9 cellular contexts compared by ENCODE assay signal in genomic region chr14:35333797-35334743, GRCh38. TPM values are rescaled to one million over a fixed set of nuclear protein-coding genes. Genes with fewer than 3 reads are reported as not detected.
DNase-seq lines count a peak whose midpoint lies in the region; ATAC-seq and TF ChIP-seq lines count a peak whose summit lies in the region.
"Had no signal": no experiment of that assay in that cellular context is flagged by ENCODE, and none has a peak within 500 bp of the region (broad histone marks: within the 10 kb centered on the region; RNA-seq: fewer than 3 reads in every experiment).

No MANE protein-coding gene starts in this region.

- H3K36me3 ChIP-seq in HCT116 (ENCODE audit: control insufficient read depth in 1 of 2, insufficient read depth in 2 of 2, low read length in 2 of 2) (no peaks in the 10 kb centered on the region), esophagus squamous epithelium (no peaks in the 10 kb centered on the region)

- ATAC-seq in HCT116 (no peak), GM21447 (IDR thresholded peaks at IDR 0.05; ENCODE audit: unreplicated experiment) (no peak), GM21367 (IDR thresholded peaks at IDR 0.05; ENCODE audit: unreplicated experiment) (no peak)

- no peaks in the 10 kb centered on the region for H3K79me2 ChIP-seq in HCT116 (ENCODE audit: insufficient read depth, low read length)

- H3K4me3 ChIP-seq in HCT116 (replicated peaks in 1 of 2; ENCODE audit: low read depth in 1 of 2, low read length in 2 of 2) (no peak overlapping the region), esophagus squamous epithelium (no peak overlapping the region)

- no peak for DNase-seq in HCT116 (ENCODE audit: low read depth, low spot score)
- DNase-seq in activated CD4-positive, alpha-beta T cell treated with anti-CD3 and anti-CD28 coated beads, Interleukin-2, amount 50 U/mL, for 48 hours: peak; percentile 46 to 60
- DNase-seq in esophagus squamous epithelium (lab: John Stamatoyannopoulos, UW): no peak
- DNase-seq in stimulated activated CD8-positive, alpha-beta memory T cell treated with anti-CD3 and anti-CD28 coated beads, Interleukin-15, amount 100 ng/mL, for 4 hours (ENCODE audit: low read depth in 2 of 2): peak; percentile 10 to 24
- no peak for DNase-seq in NCI-H345 (lab: John Stamatoyannopoulos, UW)
- DNase-seq in NCI-H1105 treated with DMSO at 0.1 percent for 48 hours (lab: John Stamatoyannopoulos, UW): no peak
- DNase-seq: NCI-H1694 had no signal

- no peaks in the 10 kb centered on the region for H3K9me3 ChIP-seq in HCT116 (ENCODE audit: control insufficient read depth in 1 of 2, insufficient read depth in 1 of 2, low read depth in 1 of 2, low read length in 2 of 2)
- H3K9me3 ChIP-seq in esophagus squamous epithelium: no peaks in the 10 kb centered on the region

- intact Hi-C loops in HCT116 (cut with micrococcal nuclease) (loop anchor here (5.0 kb wide), 1 partner anchor 68 kb away; the partner anchor contains the start of gene NFKBIA), esophagus squamous epithelium (cut with DNase I) (no loop called here)

- H3K4me1 ChIP-seq in HCT116 (ENCODE audit: control insufficient read depth in 1 of 2, insufficient read depth in 2 of 2, low read length in 2 of 2) (peaks cover 66 to 67% of the 10 kb centered on the region in 2 experiments), esophagus squamous epithelium (peaks cover 68 to 93% (median 71%) of the 10 kb centered on the region in 3 donors)

- H4K20me1 ChIP-seq in HCT116 (ENCODE audit: insufficient read depth): no peaks in the 10 kb centered on the region

- H3K9me2 ChIP-seq in HCT116 (ENCODE audit: insufficient read depth): no peaks in the 10 kb centered on the region

- CTCF ChIA-PET in HCT116 (lab: Charles Lee): no interaction called here

- TF ChIP-seq CTCF in HCT116 (IDR thresholded peaks at IDR 0.05 in 2 of 3, conservative IDR thresholded peaks at IDR 0.05 in 1 of 3; ENCODE audit: borderline replicate concordance in 1 of 3, insufficient read depth in 1 of 3, low read depth in 2 of 3, low read length in 2 of 3) (no peak), esophagus squamous epithelium (IDR thresholded peaks at IDR 0.05) (no peak)

- no peak overlapping the region for H3K9ac ChIP-seq in HCT116 (ENCODE audit: low read length)

- RAD21 ChIA-PET in HCT116 (lab: Charles Lee; ENCODE audit: low non-redundant PET in 1 of 2, low total read pairs in 2 of 2, uncharacterized antibody in 2 of 2, unreplicated experiment in 2 of 2): no interaction called here

- H3K27me3 ChIP-seq in HCT116 (ENCODE audit: insufficient read depth, low read length): no peaks in the 10 kb centered on the region
- no peaks in the 10 kb centered on the region for H3K27me3 ChIP-seq in esophagus squamous epithelium

- POLR2A ChIA-PET in HCT116 (lab: Charles Lee): interaction anchor here (0.9 kb wide), 1 partner anchor 42 kb away, joined by 3 read pairs; the partner anchor contains the start of gene PSMA6

- 81 to 85% methylated on average over 5 to 14 of the region's 15 CpGs for WGBS in esophagus squamous epithelium, 2 donors

- TF ChIP-seq RAD21 in HCT116 (IDR thresholded peaks at IDR 0.05; ENCODE audit: low read depth): no peak

- TF ChIP-seq POLR2A in HCT116 (IDR thresholded peaks at IDR 0.05; ENCODE audit: borderline replicate concordance, extremely low read depth, insufficient read depth, insufficient read length) (no peak), esophagus squamous epithelium (IDR thresholded peaks at IDR 0.05) (no peak)

- no TSS peak for BruUV-seq in HCT116 (replicated peaks; lab: Mats Ljungman, UMichigan)

- H3K4me2 ChIP-seq in HCT116 (ENCODE audit: low read length): no peak overlapping the region

- peak overlapping the region; percentile 18; the same call in 1 of the 2 replicates for H3K27ac ChIP-seq in HCT116 (ENCODE audit: low read depth, low read length)
- H3K27ac ChIP-seq in esophagus squamous epithelium: peak overlapping the region; percentile 78 to 94 (median 88)

- no peak overlapping the region for H2AFZ ChIP-seq in HCT116 (ENCODE audit: low read depth, low read length, poor library complexity, severe bottlenecking)

TF ChIP-seq in HCT116, 20 proteins besides CTCF, POLR2A, EP300 and RAD21:
- TF ChIP-seq FOSL1 (IDR thresholded peaks at IDR 0.05; ENCODE audit: low read depth) (no peak), ELF1 (IDR thresholded peaks at IDR 0.05; ENCODE audit: borderline replicate concordance, low read depth) (no peak), REST (IDR thresholded peaks at IDR 0.05; ENCODE audit: low read depth) (no peak)
TF ChIP-seq in HCT116: peak in this region for 0.

RNA-seq across cellular contexts. Expression of gene PSMA6, which starts 41.9 kb away (rescaled TPM):
- 194 TPM for total RNA-seq in HCT116 (2021; ENCODE audit: unreplicated experiment)
- 131 and 160 TPM in 2 replicates for polyA plus RNA-seq in HCT116 (2012)
- total RNA-seq in esophagus squamous epithelium: 100 to 1,000 TPM in 3 of 4 donors, 10 to 100 TPM in 1; 95.6 to 244 (median 169) TPM

Comparison
In these comparisons a context has a peak if more than half of its experiments do, and no peak if none do; other contexts are left out.
1. DNase-seq: peak in activated CD4-positive, alpha-beta T cell treated with anti-CD3 and anti-CD28 coated beads, Interleukin-2, amount 50 U/mL, for 48 hours (2 of 2) and stimulated activated CD8-positive, alpha-beta memory T cell treated with anti-CD3 and anti-CD28 coated beads, Interleukin-15, amount 100 ng/mL, for 4 hours (2 of 2); none in HCT116 (single experiment), esophagus squamous epithelium (single experiment), NCI-H345 (single experiment) and NCI-H1105 treated with DMSO at 0.1 percent for 48 hours (single experiment).